ENCODE assay signal across 14 cellular contexts in genomic region chr16:81456523-81457325, GRCh38. TPM values are rescaled to one million over a fixed set of nuclear protein-coding genes. Genes with fewer than 3 reads are reported as not detected.
DNase-seq lines count a peak whose midpoint lies in the region; ATAC-seq and TF ChIP-seq lines count a peak whose summit lies in the region.
"Had no signal": no experiment of that assay in that cellular context is flagged by ENCODE, and none has a peak within 500 bp of the region (broad histone marks: within the 10 kb centered on the region; RNA-seq: fewer than 3 reads in every experiment).

No MANE protein-coding gene starts in this region.

- peaks cover 39% of the 10 kb centered on the region for H3K36me3 Mint-ChIP-seq in activated CD8-positive, alpha-beta T cell treated with anti-CD3 and anti-CD28 coated beads, Interleukin-2, amount 10 ng/mL, durations not matched to agents 7 days and 5 days (ENCODE audit: low read depth)
- H3K36me3 Mint-ChIP-seq in progenitor cell of endocrine pancreas (ENCODE audit: insufficient read depth): peaks cover 2% of the 10 kb centered on the region

- H3K4me1 Mint-ChIP-seq in activated CD8-positive, alpha-beta T cell treated with anti-CD3 and anti-CD28 coated beads, Interleukin-2, amount 10 ng/mL, durations not matched to agents 7 days and 5 days (ENCODE audit: low read depth): peaks cover 61% of the 10 kb centered on the region
- H3K4me1 Mint-ChIP-seq in progenitor cell of endocrine pancreas (ENCODE audit: low read depth): peaks cover 20% of the 10 kb centered on the region

- no peaks in the 10 kb centered on the region for H3K9me3 ChIP-seq in liver (ENCODE audit: control insufficient read depth in 4 of 4, low read length in 3 of 4)
- no peaks in the 10 kb centered on the region for H3K9me3 ChIP-seq in testis

- CTCF ChIA-PET in activated CD8-positive, alpha-beta T cell treated with anti-CD3 and anti-CD28 coated beads, Interleukin-2, amount 10 ng/mL, durations not matched to agents 7 days and 5 days (lab: Charles Lee): interaction anchor here (1.1 kb wide), 1 partner anchor 22 kb away, joined by 3 read pairs; no protein-coding TSS in a partner anchor

- intact Hi-C loops in testis (cut with DNase I; ENCODE audit: low total_unique reads): no loop called here

- no peak for ATAC-seq in activated CD8-positive, alpha-beta T cell treated with anti-CD3 and anti-CD28 coated beads, Interleukin-2, amount 10 ng/mL, durations not matched to agents 7 days and 5 days
- ATAC-seq in HG02973 (IDR thresholded peaks at IDR 0.05; ENCODE audit: unreplicated experiment): no peak

- H3K4me1 ChIP-seq in liver (ENCODE audit: control insufficient read depth in 4 of 4, insufficient read depth in 4 of 4, low read length in 3 of 4): peaks cover 33 to 79% (median 68%) of the 10 kb centered on the region in 4 donors
- H3K4me1 ChIP-seq in testis: peaks cover 11% of the 10 kb centered on the region

- peak overlapping the region; percentile 44 for H3K27ac Mint-ChIP-seq in activated CD8-positive, alpha-beta T cell treated with anti-CD3 and anti-CD28 coated beads, Interleukin-2, amount 10 ng/mL, durations not matched to agents 7 days and 5 days
- peak overlapping the region; percentile 56 for H3K27ac Mint-ChIP-seq in progenitor cell of endocrine pancreas
- H3K27ac Mint-ChIP-seq: activated naive CD8-positive, alpha-beta T cell had no signal

- H3K9ac ChIP-seq in liver (ENCODE audit: low read depth in 1 of 2, low read length in 2 of 2): peak overlapping the region; percentile 29 to 73

- POLR2A ChIA-PET in activated CD8-positive, alpha-beta T cell treated with anti-CD3 and anti-CD28 coated beads, Interleukin-2, amount 10 ng/mL, durations not matched to agents 7 days and 5 days (lab: Charles Lee): interaction anchor here (1.6 kb wide), 1 partner anchor 13 kb away, joined by 4 read pairs; no protein-coding TSS in a partner anchor

- peak in 1 of 2 donors; percentile 28 for TF ChIP-seq RAD21 in liver (IDR thresholded peaks at IDR 0.05)

- TF ChIP-seq POLR2A in testis (IDR thresholded peaks at IDR 0.05): no peak

- DNase-seq in H7: peak; percentile 51
- no peak for DNase-seq in activated CD8-positive, alpha-beta T cell treated with anti-CD3 and anti-CD28 coated beads, Interleukin-2, amount 10 ng/mL, durations not matched to agents 7 days and 5 days
- DNase-seq in progenitor cell of endocrine pancreas (ENCODE audit: low spot score, unreplicated experiment): no peak
- no peak for DNase-seq in testis
- DNase-seq in CD1c-positive myeloid dendritic cell (ENCODE audit: extremely low spot score): no peak
- no peak for DNase-seq in T1000 (lab: John Stamatoyannopoulos, UW)
- DNase-seq: activated CD8-positive, alpha-beta memory T cell treated with anti-CD3 and anti-CD28 coated beads for 24 hours; COR-L47; NCI-H1417; NCI-H524; T-helper 9 cell had no signal

- TF ChIP-seq CTCF in liver (IDR thresholded peaks at IDR 0.05; ENCODE audit: low read depth, low read length, missing input control): no peak
- TF ChIP-seq CTCF in progenitor cell of endocrine pancreas (IDR thresholded peaks at IDR 0.05; ENCODE audit: unreplicated experiment): no peak
- no peak for TF ChIP-seq CTCF in testis (IDR thresholded peaks at IDR 0.05)

- H3K36me3 ChIP-seq in H7 (replicated peaks; ENCODE audit: control insufficient read depth, insufficient read depth, low read length) (no peaks in the 10 kb centered on the region; the same call in 1 of the 2 replicates), liver (ENCODE audit: control insufficient read depth in 4 of 4, insufficient read depth in 3 of 4, low read depth in 1 of 4, low read length in 3 of 4) (no peaks in the 10 kb centered on the region), testis (ENCODE audit: low read depth, missing control alignments) (no peaks in the 10 kb centered on the region)

- no peaks in the 10 kb centered on the region for H3K27me3 Mint-ChIP-seq in activated CD8-positive, alpha-beta T cell treated with anti-CD3 and anti-CD28 coated beads, Interleukin-2, amount 10 ng/mL, durations not matched to agents 7 days and 5 days (ENCODE audit: low read depth)
- H3K27me3 Mint-ChIP-seq in progenitor cell of endocrine pancreas: no peaks in the 10 kb centered on the region
- H3K27me3 Mint-ChIP-seq: activated naive CD8-positive, alpha-beta T cell had no signal

- no peak overlapping the region for H3K4me3 ChIP-seq in H7 (ENCODE audit: insufficient read depth, low read depth, low read length)
- peak overlapping the region in 2 of 3 donors; percentile 24 to 44 for H3K4me3 ChIP-seq in liver (ENCODE audit: low read depth in 1 of 3, low read length in 3 of 3)
- H3K4me3 ChIP-seq in testis: no peak overlapping the region

- 38% methylated on average over 23 of the region's 23 CpGs for WGBS in liver
- WGBS in testis, 2 donors: 92 to 93% methylated on average over 14 to 23 of the region's 23 CpGs

- H3K27me3 ChIP-seq in H7 (ENCODE audit: control insufficient read depth, insufficient read depth, low read length) (no peaks in the 10 kb centered on the region), liver (ENCODE audit: control insufficient read depth in 4 of 4, insufficient read depth in 4 of 4, low read length in 3 of 4) (no peaks in the 10 kb centered on the region), testis (no peaks in the 10 kb centered on the region)

- peak overlapping the region; percentile 90 to 91 for H3K27ac ChIP-seq in liver (ENCODE audit: low read depth in 1 of 2, low read length in 2 of 2)
- no peak overlapping the region for H3K27ac ChIP-seq in testis

- H3K9me3 Mint-ChIP-seq in activated CD8-positive, alpha-beta T cell treated with anti-CD3 and anti-CD28 coated beads, Interleukin-2, amount 10 ng/mL, durations not matched to agents 7 days and 5 days (ENCODE audit: insufficient read depth): no peaks in the 10 kb centered on the region
- no peaks in the 10 kb centered on the region for H3K9me3 Mint-ChIP-seq in progenitor cell of endocrine pancreas (ENCODE audit: low read depth)

- H3K4me3 Mint-ChIP-seq in activated CD8-positive, alpha-beta T cell treated with anti-CD3 and anti-CD28 coated beads, Interleukin-2, amount 10 ng/mL, durations not matched to agents 7 days and 5 days: no peak overlapping the region
- H3K4me3 Mint-ChIP-seq in progenitor cell of endocrine pancreas (ENCODE audit: low read depth): no peak overlapping the region
- H3K4me3 Mint-ChIP-seq: activated naive CD8-positive, alpha-beta T cell had no signal

TF ChIP-seq in liver, 16 proteins besides CTCF, POLR2A, EP300 and RAD21 (continues in another document):
- TF ChIP-seq, protein P1, sequence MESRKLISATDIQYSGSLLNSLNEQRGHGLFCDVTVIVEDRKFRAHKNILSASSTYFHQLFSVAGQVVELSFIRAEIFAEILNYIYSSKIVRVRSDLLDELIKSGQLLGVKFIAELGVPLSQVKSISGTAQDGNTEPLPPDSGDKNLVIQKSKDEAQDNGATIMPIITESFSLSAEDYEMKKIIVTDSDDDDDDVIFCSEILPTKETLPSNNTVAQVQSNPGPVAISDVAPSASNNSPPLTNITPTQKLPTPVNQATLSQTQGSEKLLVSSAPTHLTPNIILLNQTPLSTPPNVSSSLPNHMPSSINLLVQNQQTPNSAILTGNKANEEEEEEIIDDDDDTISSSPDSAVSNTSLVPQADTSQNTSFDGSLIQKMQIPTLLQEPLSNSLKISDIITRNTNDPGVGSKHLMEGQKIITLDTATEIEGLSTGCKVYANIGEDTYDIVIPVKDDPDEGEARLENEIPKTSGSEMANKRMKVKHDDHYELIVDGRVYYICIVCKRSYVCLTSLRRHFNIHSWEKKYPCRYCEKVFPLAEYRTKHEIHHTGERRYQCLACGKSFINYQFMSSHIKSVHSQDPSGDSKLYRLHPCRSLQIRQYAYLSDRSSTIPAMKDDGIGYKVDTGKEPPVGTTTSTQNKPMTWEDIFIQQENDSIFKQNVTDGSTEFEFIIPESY (IDR thresholded peaks at IDR 0.05): peak; percentile 23
- TF ChIP-seq FOXA2 (IDR thresholded peaks at IDR 0.05) (no peak), HNF4A (conservative IDR thresholded peaks at IDR 0.05) (peak; percentile 94 to 96), HNF4G (IDR thresholded peaks at IDR 0.05) (peak; percentile 90), YY1 (IDR thresholded peaks at IDR 0.05) (peak; percentile 38), SP1 (IDR thresholded peaks at IDR 0.05) (peak; percentile 91), NR2F2 (IDR thresholded peaks at IDR 0.05) (peak; percentile 72), TAF1 (conservative IDR thresholded peaks at IDR 0.05) (no peak), RXRA (IDR thresholded peaks at IDR 0.05) (peak; percentile 88 to 92), GABPA (IDR thresholded peaks at IDR 0.05 in 1 of 2, conservative IDR thresholded peaks at IDR 0.05 in 1 of 2) (no peak)
- TF ChIP-seq, protein P2, sequence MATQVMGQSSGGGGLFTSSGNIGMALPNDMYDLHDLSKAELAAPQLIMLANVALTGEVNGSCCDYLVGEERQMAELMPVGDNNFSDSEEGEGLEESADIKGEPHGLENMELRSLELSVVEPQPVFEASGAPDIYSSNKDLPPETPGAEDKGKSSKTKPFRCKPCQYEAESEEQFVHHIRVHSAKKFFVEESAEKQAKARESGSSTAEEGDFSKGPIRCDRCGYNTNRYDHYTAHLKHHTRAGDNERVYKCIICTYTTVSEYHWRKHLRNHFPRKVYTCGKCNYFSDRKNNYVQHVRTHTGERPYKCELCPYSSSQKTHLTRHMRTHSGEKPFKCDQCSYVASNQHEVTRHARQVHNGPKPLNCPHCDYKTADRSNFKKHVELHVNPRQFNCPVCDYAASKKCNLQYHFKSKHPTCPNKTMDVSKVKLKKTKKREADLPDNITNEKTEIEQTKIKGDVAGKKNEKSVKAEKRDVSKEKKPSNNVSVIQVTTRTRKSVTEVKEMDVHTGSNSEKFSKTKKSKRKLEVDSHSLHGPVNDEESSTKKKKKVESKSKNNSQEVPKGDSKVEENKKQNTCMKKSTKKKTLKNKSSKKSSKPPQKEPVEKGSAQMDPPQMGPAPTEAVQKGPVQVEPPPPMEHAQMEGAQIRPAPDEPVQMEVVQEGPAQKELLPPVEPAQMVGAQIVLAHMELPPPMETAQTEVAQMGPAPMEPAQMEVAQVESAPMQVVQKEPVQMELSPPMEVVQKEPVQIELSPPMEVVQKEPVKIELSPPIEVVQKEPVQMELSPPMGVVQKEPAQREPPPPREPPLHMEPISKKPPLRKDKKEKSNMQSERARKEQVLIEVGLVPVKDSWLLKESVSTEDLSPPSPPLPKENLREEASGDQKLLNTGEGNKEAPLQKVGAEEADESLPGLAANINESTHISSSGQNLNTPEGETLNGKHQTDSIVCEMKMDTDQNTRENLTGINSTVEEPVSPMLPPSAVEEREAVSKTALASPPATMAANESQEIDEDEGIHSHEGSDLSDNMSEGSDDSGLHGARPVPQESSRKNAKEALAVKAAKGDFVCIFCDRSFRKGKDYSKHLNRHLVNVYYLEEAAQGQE (IDR thresholded peaks at IDR 0.05): no peak

RNA-seq across cellular contexts. Expression of gene CMIP, which starts 12.1 kb away (rescaled TPM):
- 13.1 and 19.2 TPM in 2 replicates for total RNA-seq in H7 (2014; rRNA removed; shearing (Covaris generic))
- 10 to 100 TPM; 62.5 to 70.4 TPM for total RNA-seq in activated CD8-positive, alpha-beta T cell treated with anti-CD3 and anti-CD28 coated beads, Interleukin-2, amount 10 ng/mL, durations not matched to agents 7 days and 5 days
- total RNA-seq in liver (10 to 100 TPM; 14.1 to 15.6 TPM), progenitor cell of endocrine pancreas (62.5 and 62.7 TPM in 2 replicates), testis (10 to 100 TPM; 42.0 to 72.5 TPM)
- polyA plus RNA-seq in liver (1 to 10 TPM; 1.7 to 6.1 TPM), testis (ENCODE audit: insufficient read depth, low read depth, low replicate concordance) (34.9 TPM)

Comparison
In these comparisons a context has a peak if more than half of its experiments do, and no peak if none do; other contexts are left out.
1. H3K4me3 ChIP-seq: peak in liver (2 of 3); none in H7 (single experiment) and testis (0 of 2).
2. H3K27ac ChIP-seq: peak in liver (2 of 2); none in testis (0 of 2).